ENCODE assay signal across 8 cellular contexts in the genomic region with DNA sequence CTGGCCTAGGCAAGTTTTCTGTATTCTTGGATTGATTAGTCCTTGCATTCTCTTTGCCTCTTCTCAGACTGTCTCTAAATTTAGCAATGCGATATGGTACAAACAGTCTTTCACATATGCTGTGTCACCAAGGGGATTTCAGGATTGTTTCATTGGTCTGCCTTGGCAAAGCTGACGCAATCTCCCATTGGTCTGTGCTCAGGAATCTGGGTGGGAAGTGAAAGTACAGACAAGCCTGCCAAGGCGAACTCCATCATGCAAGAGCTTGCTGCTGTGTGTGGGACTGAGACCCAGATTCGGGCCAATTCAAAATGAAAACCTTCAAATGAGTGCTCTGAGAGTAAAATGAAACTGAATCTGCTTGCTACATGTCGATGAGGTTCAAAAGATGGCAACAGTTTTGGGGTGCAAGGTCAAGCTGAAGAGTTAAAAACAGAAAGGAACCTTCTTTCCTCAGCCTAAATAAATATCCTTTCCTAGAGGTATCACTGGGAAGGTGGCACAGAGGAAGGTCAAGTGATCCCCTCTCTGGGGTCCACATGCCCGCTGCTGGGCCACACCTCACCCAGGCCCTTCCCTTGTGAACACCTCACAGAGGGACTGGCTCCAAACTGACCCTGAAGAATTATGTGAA.
DNase-seq lines count a peak whose midpoint lies in the region; ATAC-seq and TF ChIP-seq lines count a peak whose summit lies in the region.

No MANE protein-coding gene starts in this region.

- peaks cover 7% of the 10 kb centered on the region; the same call in 1 of the 2 replicates for H3K36me3 Mint-ChIP-seq in HFFc6 (ENCODE audit: low read depth)

- no peaks in the 10 kb centered on the region for H3K9me3 Mint-ChIP-seq in HFFc6

- DNase-seq in HFFc6 = peak; percentile 94
- DNase-seq in NCI-H460 (ENCODE audit: extremely low read depth, low read depth) = peak; percentile 99
- DNase-seq in astrocyte of the spinal cord (ENCODE audit: low read depth, low spot score) = peak; percentile 97
- peak; percentile 91 to 93 for DNase-seq in lower leg skin (ENCODE audit: low spot score in 2 of 2)
- DNase-seq in stimulated activated naive CD8-positive, alpha-beta T cell treated with anti-CD3 and anti-CD28 coated beads, Interleukin-15, Interleukin-2, amounts not matched to agents 100 U/mL and 50 U/mL, for 24 hours = peak; percentile 33
- no peak for DNase-seq in NCI-H748 (lab: John Stamatoyannopoulos, UW; ENCODE audit: unreplicated experiment)
- DNase-seq in SK-N-DZ (ENCODE audit: low spot score) = no peak

- in situ Hi-C loops in astrocyte of the spinal cord (cut with HindIII; ENCODE audit: low sequenced_read_pairs) = no loop called here

- ATAC-seq in GM18508 (IDR thresholded peaks at IDR 0.05; ENCODE audit: insufficient read depth, unreplicated experiment) = peak; percentile 85
- ATAC-seq in stimulated activated naive CD8-positive, alpha-beta T cell treated with anti-CD3 and anti-CD28 coated beads, Interleukin-15, Interleukin-2, amounts not matched to agents 100 U/mL and 50 U/mL, for 24 hours = peak; percentile 77

- 22 to 23% methylated on average over 6 of the region's 6 CpGs for WGBS in lower leg skin, 2 donors

- peak overlapping the region; percentile 80 for H3K4me3 Mint-ChIP-seq in HFFc6

- peaks cover 75% of the 10 kb centered on the region for H3K4me1 Mint-ChIP-seq in HFFc6 (ENCODE audit: low read depth)

- TF ChIP-seq CTCF in HFFc6 (IDR thresholded peaks at IDR 0.05) (no peak), astrocyte of the spinal cord (IDR thresholded peaks at IDR 0.05; ENCODE audit: low read depth, low read length) (no peak), lower leg skin (IDR thresholded peaks at IDR 0.05) (no peak)

- H3K27me3 Mint-ChIP-seq in HFFc6 (ENCODE audit: insufficient read depth) = no peaks in the 10 kb centered on the region

- peak overlapping the region; percentile 91 for H3K27ac Mint-ChIP-seq in HFFc6

- intact Hi-C loops in lower leg skin (cut with DNase I; ENCODE audit: low total_unique reads) = no loop called here

- H3K4me3 ChIP-seq in astrocyte of the spinal cord (ENCODE audit: low read depth, low read length) (no peak overlapping the region), lower leg skin (ENCODE audit: low read depth, poor library complexity, severe bottlenecking) (no peak overlapping the region)

- no peak for TF ChIP-seq POLR2A in lower leg skin (IDR thresholded peaks at IDR 0.05)

Comparison
In these comparisons a context has a peak if more than half of its experiments do, and no peak if none do; other contexts are left out.
1. DNase-seq: peak in HFFc6 (single experiment), NCI-H460 (single experiment), astrocyte of the spinal cord (single experiment), lower leg skin (2 of 2) and stimulated activated naive CD8-positive, alpha-beta T cell treated with anti-CD3 and anti-CD28 coated beads, Interleukin-15, Interleukin-2, amounts not matched to agents 100 U/mL and 50 U/mL, for 24 hours (single experiment); none in NCI-H748 (single experiment) and SK-N-DZ (single experiment).